In genomic region chr1:195939844-195940243, GRCh38 we compare ENCODE assay signal across 1 cellular context.
TF ChIP-seq lines count a peak whose summit lies in the region.

No MANE protein-coding gene starts in this region.

TF ChIP-seq in H1, 55 proteins besides CTCF, POLR2A, EP300 and RAD21:
- no peak for TF ChIP-seq HDAC6 (IDR thresholded peaks at IDR 0.05; ENCODE audit: low read depth, low read length)
- TF ChIP-seq, protein P1, sequence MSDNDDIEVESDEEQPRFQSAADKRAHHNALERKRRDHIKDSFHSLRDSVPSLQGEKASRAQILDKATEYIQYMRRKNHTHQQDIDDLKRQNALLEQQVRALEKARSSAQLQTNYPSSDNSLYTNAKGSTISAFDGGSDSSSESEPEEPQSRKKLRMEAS (IDR thresholded peaks at IDR 0.05): no peak
- TF ChIP-seq CEBPB (IDR thresholded peaks at IDR 0.05; ENCODE audit: low read depth, low read length): no peak
- TF ChIP-seq CREB1 (IDR thresholded peaks at IDR 0.05): no peak
- TF ChIP-seq RBBP5 (IDR thresholded peaks at IDR 0.05; ENCODE audit: borderline replicate concordance, low read depth, low read length): no peak
- TF ChIP-seq KDM1A (IDR thresholded peaks at IDR 0.05; ENCODE audit: borderline replicate concordance, low read length): no peak
